In genomic region chr1:30758785-30759380, GRCh38 we compare ENCODE assay signal across 11 cellular contexts. TPM values are rescaled to one million over a fixed set of nuclear protein-coding genes. Genes with fewer than 3 reads are reported as not detected.
A peak's percentile ranks its signal among the peaks of the same experiment; 100 is the strongest.
DNase-seq lines count a peak whose midpoint lies in the region; ATAC-seq and TF ChIP-seq lines count a peak whose summit lies in the region.
"Had no signal": no experiment of that assay in that cellular context is flagged by ENCODE, and none has a peak within 500 bp of the region (broad histone marks: within the 10 kb centered on the region; RNA-seq: fewer than 3 reads in every experiment).

No MANE protein-coding gene starts in this region.

- ATAC-seq in T-helper 17 cell (no peak), upper lobe of left lung (ENCODE audit: low FRiP score in 2 of 2) (no peak), left ventricle myocardium superior (no peak)

- H3K9me3 ChIP-seq in T-helper 17 cell (ENCODE audit: control insufficient read depth, low read length, poor library complexity, severe bottlenecking) = no peaks in the 10 kb centered on the region
- no peaks in the 10 kb centered on the region for H3K9me3 ChIP-seq in upper lobe of left lung

- H3K36me3 Mint-ChIP-seq in HFFc6 (ENCODE audit: low read depth) (no peaks in the 10 kb centered on the region; the same call in 1 of the 2 replicates), T-helper 17 cell (ENCODE audit: low read depth) (peaks cover 11% of the 10 kb centered on the region)
- H3K36me3 Mint-ChIP-seq: type B pancreatic cell had no signal

- intact Hi-C loops in left ventricle myocardium superior (cut with micrococcal nuclease) = no loop called here

- H3K9me3 Mint-ChIP-seq in HFFc6 = no peaks in the 10 kb centered on the region
- H3K9me3 Mint-ChIP-seq: type B pancreatic cell had no signal

- DNase-seq in EL (peak; percentile 40), HFFc6 (peak; percentile 13), T-helper 17 cell (no peak), iPS-NIHi11 (ENCODE audit: low spot score) (peak; percentile 61), upper lobe of left lung (no peak), pons (ENCODE audit: low spot score) (no peak), activated gamma-delta T cell (lab: John Stamatoyannopoulos, UW) (no peak), left ventricle myocardium superior (no peak)

- no peak for TF ChIP-seq POLR2A in upper lobe of left lung (IDR thresholded peaks at IDR 0.05)

- H3K4me3 Mint-ChIP-seq in HFFc6 (no peak overlapping the region), T-helper 17 cell (peak overlapping the region; percentile 100)
- H3K4me3 Mint-ChIP-seq: type B pancreatic cell had no signal

- peaks cover 5 to 38% (median 19%) of the 10 kb centered on the region in 4 donors for H3K4me1 ChIP-seq in upper lobe of left lung

- no peaks in the 10 kb centered on the region for H3K36me3 ChIP-seq in upper lobe of left lung

- TF ChIP-seq EP300 in upper lobe of left lung (IDR thresholded peaks at IDR 0.05) = no peak

- peaks cover 40% of the 10 kb centered on the region for H3K4me1 Mint-ChIP-seq in HFFc6 (ENCODE audit: low read depth)
- peaks cover 69% of the 10 kb centered on the region for H3K4me1 Mint-ChIP-seq in T-helper 17 cell

- no peak overlapping the region for H3K4me3 ChIP-seq in upper lobe of left lung

- TF ChIP-seq CTCF in HFFc6 (IDR thresholded peaks at IDR 0.05) (no peak), upper lobe of left lung (IDR thresholded peaks at IDR 0.05) (no peak)

- no peaks in the 10 kb centered on the region for H3K27me3 ChIP-seq in upper lobe of left lung

- peak overlapping the region in 2 of 4 donors; percentile 92 to 94 for H3K27ac ChIP-seq in upper lobe of left lung

- H3K27ac Mint-ChIP-seq in HFFc6 (no peak overlapping the region), T-helper 17 cell (peak overlapping the region; percentile 100)
- H3K27ac Mint-ChIP-seq: type B pancreatic cell had no signal

- H3K27me3 Mint-ChIP-seq in HFFc6 (ENCODE audit: insufficient read depth) (peaks cover 14% of the 10 kb centered on the region), T-helper 17 cell (no peaks in the 10 kb centered on the region)
- H3K27me3 Mint-ChIP-seq: type B pancreatic cell had no signal

RNA-seq across cellular contexts. Expression of gene LAPTM5, which starts 1.3 kb away (rescaled TPM):
- under 1 TPM; 0.38 to 0.81 (median 0.63) TPM for total RNA-seq in HFFc6 (2021; fragmentation: NEBNext Ultra II Directional; extraction: Animal tissue kit (Norgen Biotek cat#: 25700))
- total RNA-seq in T-helper 17 cell (100 to 1,000 TPM; 563 to 601 TPM), upper lobe of left lung (100 to 1,000 TPM; 148 to 624 (median 225) TPM), left ventricle myocardium superior (23.9 TPM)

RNA-seq across cellular contexts. Expression of gene MATN1, which starts 35.5 kb away (rescaled TPM):
- total RNA-seq in HFFc6 (2021; fragmentation: NEBNext Ultra II Directional; extraction: Animal tissue kit (Norgen Biotek cat#: 25700)) = under 1 TPM in 1 of 6 experiments, not detected in 5; 0.06 TPM
- total RNA-seq in T-helper 17 cell (1 to 10 TPM; 2.1 to 3.7 TPM), upper lobe of left lung (under 1 TPM in 1 of 6 donors, not detected in 5; 0.15 TPM), left ventricle myocardium superior (not detected)
- total RNA-seq: glomerular endothelial cell, pulmonary artery endothelial cell had no signal

Comparison
In these comparisons a context has a peak if more than half of its experiments do, and no peak if none do; other contexts are left out.
1. DNase-seq: peak in EL (single experiment), HFFc6 (single experiment) and iPS-NIHi11 (single experiment); none in T-helper 17 cell (0 of 3), upper lobe of left lung (0 of 2), pons (single experiment), activated gamma-delta T cell (single experiment) and left ventricle myocardium superior (single experiment).
2. RNA of gene LAPTM5, which starts 1.3 kb away (total RNA-seq): 563 to 601 TPM in T-helper 17 cell, 148 to 624 TPM in upper lobe of left lung and 23.9 TPM in left ventricle myocardium superior (single experiment); 0.38 to 0.81 TPM in HFFc6; every median in the first group is over 10 times any median in the second.